13 cellular contexts compared by ENCODE assay signal in genomic region chr10:93515071-93515962, GRCh38. TPM values are rescaled to one million over a fixed set of nuclear protein-coding genes. Genes with fewer than 3 reads are reported as not detected.
DNase-seq lines count a peak whose midpoint lies in the region; ATAC-seq and TF ChIP-seq lines count a peak whose summit lies in the region.
"Had no signal": no experiment of that assay in that cellular context is flagged by ENCODE, and none has a peak within 500 bp of the region (broad histone marks: within the 10 kb centered on the region; RNA-seq: fewer than 3 reads in every experiment).

No MANE protein-coding gene starts in this region.

- peak overlapping the region in 9 of 10 donors; percentile 2 to 82 (median 52) for H3K27ac ChIP-seq in heart right ventricle
- H3K27ac ChIP-seq in gastrocnemius medialis = peak overlapping the region in 2 of 4 donors; percentile 69 to 73

- no peak for TF ChIP-seq POLR2A in gastrocnemius medialis (IDR thresholded peaks at IDR 0.05)

- ATAC-seq in T-helper 17 cell (no peak), heart right ventricle (peak in 7 of 8 donors; percentile 38 to 70 (median 54)), gastrocnemius medialis (peak; percentile 15 to 64), HG03280 (IDR thresholded peaks at IDR 0.05; ENCODE audit: unreplicated experiment) (no peak)
- ATAC-seq: esophagus mucosa had no signal

- no peaks in the 10 kb centered on the region for H3K9me3 ChIP-seq in T-helper 17 cell (ENCODE audit: control insufficient read depth, low read length, poor library complexity, severe bottlenecking)
- no peaks in the 10 kb centered on the region for H3K9me3 ChIP-seq in heart right ventricle
- H3K9me3 ChIP-seq in gastrocnemius medialis = no peaks in the 10 kb centered on the region

- peaks cover 3% of the 10 kb centered on the region for H3K27me3 Mint-ChIP-seq in T-helper 17 cell
- H3K27me3 Mint-ChIP-seq: CD4-positive, alpha-beta memory T cell had no signal

- TF ChIP-seq CTCF in heart right ventricle (IDR thresholded peaks at IDR 0.05) (no peak), gastrocnemius medialis (IDR thresholded peaks at IDR 0.05 in 4 of 5, conservative IDR thresholded peaks at IDR 0.05 in 1 of 5) (no peak)

- peaks cover 0 to 34% (median 7%) of the 10 kb centered on the region in 9 donors for H3K4me1 ChIP-seq in heart right ventricle
- H3K4me1 ChIP-seq in gastrocnemius medialis = peaks cover 0 to 31% of the 10 kb centered on the region in 2 donors

- H3K27me3 ChIP-seq in heart right ventricle (no peaks in the 10 kb centered on the region), gastrocnemius medialis (no peaks in the 10 kb centered on the region)

- WGBS in heart right ventricle, 2 donors = 51 to 63% methylated on average over 7 of the region's 7 CpGs

- H3K4me3 Mint-ChIP-seq in T-helper 17 cell = no peak overlapping the region
- H3K4me3 Mint-ChIP-seq: CD4-positive, alpha-beta memory T cell had no signal

- peaks cover 2% of the 10 kb centered on the region for H3K36me3 Mint-ChIP-seq in T-helper 17 cell (ENCODE audit: low read depth)
- H3K36me3 Mint-ChIP-seq: CD4-positive, alpha-beta memory T cell had no signal

- peak overlapping the region; percentile 83 for H3K27ac Mint-ChIP-seq in T-helper 17 cell

- peaks cover 5% of the 10 kb centered on the region for H3K4me1 Mint-ChIP-seq in T-helper 17 cell

- intact Hi-C loops in heart right ventricle (cut with DNase I) (no loop called here), gastrocnemius medialis (cut with DNase I; ENCODE audit: low total_unique reads) (no loop called here)

- in situ Hi-C loops in gastrocnemius medialis (cut with MboI; ENCODE audit: low sequenced_read_pairs in 4 of 4) = loop anchor here in 1 of 4 donors (25.0 kb wide), 1 partner anchor 428 kb away; no protein-coding TSS in a partner anchor

- H3K4me3 ChIP-seq in heart right ventricle = no peak overlapping the region
- H3K4me3 ChIP-seq in gastrocnemius medialis = peak overlapping the region in 1 of 4 donors; percentile 26

- DNase-seq in CD1c-positive myeloid dendritic cell (ENCODE audit: extremely low spot score) = peak; percentile 80
- no peak for DNase-seq in T-helper 17 cell
- DNase-seq in heart right ventricle = no peak
- DNase-seq in gastrocnemius medialis = no peak
- DNase-seq in NCI-H82 (lab: John Stamatoyannopoulos, UW) = no peak
- no peak for DNase-seq in NK-92 (lab: John Stamatoyannopoulos, UW; ENCODE audit: unreplicated experiment)
- no peak for DNase-seq in NK-92 treated with Interleukin-12 subunit alpha and Interleukin-12 subunit beta, amount 100 ng/mL, for 24 hours (lab: John Stamatoyannopoulos, UW)
- DNase-seq: activated CD8-positive, alpha-beta memory T cell treated with anti-CD3 and anti-CD28 coated beads, Interleukin-2, amount 50 U/mL, for 4 hours; CD4-positive, alpha-beta memory T cell; NCI-H1092 treated with DMSO at 0.1 percent for 48 hours; retina had no signal

- H3K36me3 ChIP-seq in heart right ventricle (peaks cover 0 to 25% (median 0%) of the 10 kb centered on the region in 9 donors), gastrocnemius medialis (no peaks in the 10 kb centered on the region)

RNA-seq across cellular contexts. Expression of gene CEP55, which starts 18.9 kb away (rescaled TPM):
- under 1 TPM; 0.27 to 0.63 TPM for total RNA-seq in T-helper 17 cell
- total RNA-seq in heart right ventricle = 1 to 10 TPM in 2 of 10 donors, under 1 TPM in 5, not detected in 3; 0.13 to 4.4 (median 0.51) TPM
- under 1 TPM; 0.20 to 0.22 TPM for polyA plus RNA-seq in heart right ventricle
- total RNA-seq in gastrocnemius medialis = under 1 TPM; 0.32 to 0.62 (median 0.37) TPM

RNA-seq across cellular contexts. Expression of gene MYOF, which starts 33.2 kb away (rescaled TPM):
- total RNA-seq in T-helper 17 cell = 1 to 10 TPM in 1 of 2 donors, under 1 TPM in 1; 0.81 to 1.6 TPM
- total RNA-seq in heart right ventricle = 10 to 100 TPM; 21.7 to 54.6 (median 41.6) TPM
- polyA plus RNA-seq in heart right ventricle = 10 to 100 TPM; 14.5 to 32.4 TPM
- total RNA-seq in gastrocnemius medialis = 10 to 100 TPM in 1 of 4 donors, 1 to 10 TPM in 3; 4.1 to 10.3 (median 6.3) TPM
- polyA plus RNA-seq: CD4-positive, alpha-beta memory T cell had no signal

RNA-seq across cellular contexts. Expression of gene FFAR4, which starts 51.1 kb away (rescaled TPM):
- total RNA-seq in T-helper 17 cell (not detected), heart right ventricle (under 1 TPM in 4 of 10 donors, not detected in 6; 0.11 to 0.37 (median 0.22) TPM), gastrocnemius medialis (under 1 TPM in 2 of 4 donors, not detected in 2; 0.10 to 0.17 TPM)
- polyA plus RNA-seq in heart right ventricle = under 1 TPM; 0.07 to 0.12 TPM
- total RNA-seq: CD4-positive, alpha-beta memory T cell had no signal
- polyA plus RNA-seq: CD4-positive, alpha-beta memory T cell had no signal

Comparison
In these comparisons a context has a peak if more than half of its experiments do, and no peak if none do; other contexts are left out.
1. ATAC-seq: peak in heart right ventricle (7 of 8) and gastrocnemius medialis (2 of 2); none in T-helper 17 cell (single experiment) and HG03280 (single experiment).